ENCODE assay signal across 18 cellular contexts in the genomic region with DNA sequence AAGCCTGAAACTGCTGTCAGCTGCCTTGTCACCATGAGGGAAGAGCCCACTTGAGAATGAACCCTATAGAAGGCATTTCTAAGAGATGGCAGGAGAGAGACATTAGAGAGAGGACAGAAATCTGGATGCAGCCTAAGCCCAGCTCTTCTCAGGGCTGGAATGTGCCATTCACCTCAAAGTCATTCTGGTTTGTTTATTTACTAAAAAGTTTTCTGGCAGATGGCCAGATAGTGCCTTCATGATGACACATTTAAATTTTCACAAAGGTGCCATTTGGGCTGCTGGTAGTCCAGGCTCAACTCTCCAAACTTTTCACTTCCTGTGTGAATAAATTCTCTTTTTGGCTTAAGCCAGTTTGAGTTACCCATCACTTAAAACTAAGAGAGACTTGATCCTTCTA.
"Had no signal": no experiment of that assay in that cellular context is flagged by ENCODE, and none has a peak within 500 bp of the region (broad histone marks: within the 10 kb centered on the region; RNA-seq: fewer than 3 reads in every experiment).

No MANE protein-coding gene starts in this region.

- H3K9me3 ChIP-seq: heart left ventricle, pancreas, thyroid gland, uterus had no signal

- H3K4me3 ChIP-seq: heart left ventricle, pancreas, thyroid gland, uterus had no signal

- DNase-seq: activated CD4-positive, alpha-beta memory T cell treated with anti-CD3 and anti-CD28 coated beads, Interleukin-2, amount 10 ng/mL, durations not matched to agents 7 days and 5 days; activated CD4-positive, alpha-beta T cell treated with anti-CD3 and anti-CD28 coated beads for 36 hours; activated gamma-delta T cell treated with Interleukin-2 at 50 U/mL for 16 hours; activated T-cell treated with anti-CD3 and anti-CD28 coated beads, Interleukin-2, amount 50 U/mL, for 48 hours; amygdala; dermis blood vessel endothelial cell; effector memory CD8-positive, alpha-beta T cell; heart left ventricle; naive thymus-derived CD8-positive, alpha-beta T cell; pancreas; T-helper 17 cell; thyroid gland; uterus had no signal

- H3K27ac Mint-ChIP-seq: activated CD4-positive, alpha-beta memory T cell treated with anti-CD3 and anti-CD28 coated beads, Interleukin-2, amount 10 ng/mL, durations not matched to agents 7 days and 5 days; activated CD4-positive, alpha-beta T cell treated with anti-CD3 and anti-CD28 coated beads for 36 hours; activated naive CD8-positive, alpha-beta T cell; brain; effector memory CD8-positive, alpha-beta T cell; naive thymus-derived CD8-positive, alpha-beta T cell; stimulated activated effector memory CD8-positive, alpha-beta T cell treated with anti-CD3 and anti-CD28 coated beads, Interleukin-12 subunit alpha, Interleukin-12 subunit beta, amount 100 ng/mL, for 72 hours; T-helper 17 cell had no signal

- H3K4me1 ChIP-seq: pancreas, thyroid gland had no signal

- H3K27me3 Mint-ChIP-seq: activated naive CD8-positive, alpha-beta T cell had no signal

- ATAC-seq: activated CD4-positive, alpha-beta T cell treated with anti-CD3 and anti-CD28 coated beads for 36 hours; effector memory CD8-positive, alpha-beta T cell; heart left ventricle; naive thymus-derived CD8-positive, alpha-beta T cell; pancreas; sciatic nerve; stimulated activated effector memory CD8-positive, alpha-beta T cell treated with anti-CD3 and anti-CD28 coated beads, Interleukin-12 subunit alpha, Interleukin-12 subunit beta, amount 100 ng/mL, for 72 hours; T-helper 17 cell had no signal

- H3K36me3 ChIP-seq: heart left ventricle, pancreas, thyroid gland, uterus had no signal

- H3K27ac ChIP-seq: epithelial cell of prostate, heart left ventricle, pancreas, thyroid gland, uterus had no signal

- H3K4me3 Mint-ChIP-seq: activated CD4-positive, alpha-beta memory T cell treated with anti-CD3 and anti-CD28 coated beads, Interleukin-2, amount 10 ng/mL, durations not matched to agents 7 days and 5 days; activated CD4-positive, alpha-beta T cell treated with anti-CD3 and anti-CD28 coated beads for 36 hours; activated naive CD8-positive, alpha-beta T cell; brain; effector memory CD8-positive, alpha-beta T cell; naive thymus-derived CD8-positive, alpha-beta T cell; stimulated activated effector memory CD8-positive, alpha-beta T cell treated with anti-CD3 and anti-CD28 coated beads, Interleukin-12 subunit alpha, Interleukin-12 subunit beta, amount 100 ng/mL, for 72 hours; T-helper 17 cell had no signal

- H3K27me3 ChIP-seq: heart left ventricle, pancreas, thyroid gland, uterus had no signal

- H3K9me3 Mint-ChIP-seq: activated CD4-positive, alpha-beta memory T cell treated with anti-CD3 and anti-CD28 coated beads, Interleukin-2, amount 10 ng/mL, durations not matched to agents 7 days and 5 days; effector memory CD8-positive, alpha-beta T cell; naive thymus-derived CD8-positive, alpha-beta T cell; stimulated activated effector memory CD8-positive, alpha-beta T cell treated with anti-CD3 and anti-CD28 coated beads, Interleukin-12 subunit alpha, Interleukin-12 subunit beta, amount 100 ng/mL, for 72 hours had no signal

- H3K4me1 Mint-ChIP-seq: activated CD4-positive, alpha-beta memory T cell treated with anti-CD3 and anti-CD28 coated beads, Interleukin-2, amount 10 ng/mL, durations not matched to agents 7 days and 5 days; activated CD4-positive, alpha-beta T cell treated with anti-CD3 and anti-CD28 coated beads for 36 hours; naive thymus-derived CD8-positive, alpha-beta T cell; stimulated activated effector memory CD8-positive, alpha-beta T cell treated with anti-CD3 and anti-CD28 coated beads, Interleukin-12 subunit alpha, Interleukin-12 subunit beta, amount 100 ng/mL, for 72 hours; T-helper 17 cell had no signal

- H3K36me3 Mint-ChIP-seq: activated naive CD8-positive, alpha-beta T cell; brain; naive thymus-derived CD8-positive, alpha-beta T cell; stimulated activated effector memory CD8-positive, alpha-beta T cell treated with anti-CD3 and anti-CD28 coated beads, Interleukin-12 subunit alpha, Interleukin-12 subunit beta, amount 100 ng/mL, for 72 hours had no signal
